8 cellular contexts compared by ENCODE assay signal in genomic region chr2:190881480-190882326, GRCh38. TPM values are rescaled to one million over a fixed set of nuclear protein-coding genes. Genes with fewer than 3 reads are reported as not detected.
DNase-seq lines count a peak whose midpoint lies in the region; ATAC-seq, FAIRE-seq and TF ChIP-seq lines count a peak whose summit lies in the region.

No MANE protein-coding gene starts in this region.

- H3K4me1 ChIP-seq in HAP-1: peaks cover 28% of the 10 kb centered on the region
- H3K4me1 ChIP-seq in pancreas: peaks cover 11 to 31% (median 20%) of the 10 kb centered on the region in 3 donors
- H3K4me1 ChIP-seq in tibial nerve: peaks cover 0 to 48% (median 12%) of the 10 kb centered on the region in 4 donors

- H3K27me3 ChIP-seq in HAP-1 (ENCODE audit: low read depth): no peaks in the 10 kb centered on the region
- no peaks in the 10 kb centered on the region for H3K27me3 ChIP-seq in MG63
- H3K27me3 ChIP-seq in pancreas: no peaks in the 10 kb centered on the region
- no peaks in the 10 kb centered on the region for H3K27me3 ChIP-seq in tibial nerve

- peaks cover 49% of the 10 kb centered on the region for H3K4me1 Mint-ChIP-seq in activated naive CD4-positive, alpha-beta T cell treated with anti-CD3 and anti-CD28 coated beads, Interleukin-2, amount 10 ng/mL, durations not matched to agents 7 days and 5 days

- intact Hi-C loops in pancreas (cut with DNase I): no loop called here

- H3K27ac Mint-ChIP-seq in activated naive CD4-positive, alpha-beta T cell treated with anti-CD3 and anti-CD28 coated beads, Interleukin-2, amount 10 ng/mL, durations not matched to agents 7 days and 5 days: peak overlapping the region; percentile 97

- DNase-seq in G401 (ENCODE audit: low spot score) (peak; percentile 61), HAP-1 (ENCODE audit: low spot score in 2 of 2) (peak; percentile 71 to 74), MG63 (peak; percentile 63), SK-MEL-5 (ENCODE audit: low read depth, low spot score) (peak; percentile 83), glomerular visceral epithelial cell (ENCODE audit: extremely low spot score) (peak; percentile 80), pancreas (peak; percentile 63 to 85 (median 72)), tibial nerve (ENCODE audit: low spot score in 2 of 2) (peak; percentile 40 to 67)
- peak; percentile 83 for DNase-seq in activated naive CD4-positive, alpha-beta T cell treated with anti-CD3 and anti-CD28 coated beads, Interleukin-2, amount 10 ng/mL, durations not matched to agents 7 days and 5 days

- in situ Hi-C loops in G401 (cut with HindIII; ENCODE audit: low sequenced_read_pairs): no loop called here
- in situ Hi-C loops in HAP-1 (cut with MboI; ENCODE audit: low sequenced_read_pairs): no loop called here
- in situ Hi-C loops in SK-MEL-5 (cut with HindIII; ENCODE audit: low pct_unique_long_range_greater_than_20kb, low sequenced_read_pairs): no loop called here

- peak in 1 of 2 donors; percentile 22 for TF ChIP-seq POLR2A in tibial nerve (IDR thresholded peaks at IDR 0.05)

- FAIRE-seq in pancreas (lab: Jason Lieb, UNC): no peak

- H3K36me3 ChIP-seq in HAP-1 (replicated peaks) (peaks cover 2% of the 10 kb centered on the region; the same call in 1 of the 2 replicates), MG63 (peaks cover 49% of the 10 kb centered on the region), pancreas (no peaks in the 10 kb centered on the region), tibial nerve (no peaks in the 10 kb centered on the region)

- peaks cover 26% of the 10 kb centered on the region for H3K36me3 Mint-ChIP-seq in activated naive CD4-positive, alpha-beta T cell treated with anti-CD3 and anti-CD28 coated beads, Interleukin-2, amount 10 ng/mL, durations not matched to agents 7 days and 5 days

- H3K27me3 Mint-ChIP-seq in activated naive CD4-positive, alpha-beta T cell treated with anti-CD3 and anti-CD28 coated beads, Interleukin-2, amount 10 ng/mL, durations not matched to agents 7 days and 5 days: peaks cover 3% of the 10 kb centered on the region

- H3K9me3 ChIP-seq in HAP-1: no peaks in the 10 kb centered on the region
- no peaks in the 10 kb centered on the region for H3K9me3 ChIP-seq in MG63
- peaks cover 0 to 3% (median 0%) of the 10 kb centered on the region in 4 donors for H3K9me3 ChIP-seq in pancreas
- H3K9me3 ChIP-seq in tibial nerve: no peaks in the 10 kb centered on the region

- CTCF ChIA-PET in activated naive CD4-positive, alpha-beta T cell treated with anti-CD3 and anti-CD28 coated beads, Interleukin-2, amount 10 ng/mL, durations not matched to agents 7 days and 5 days (lab: Charles Lee): interaction anchor here (2.1 kb wide), 1 partner anchor 31 kb away, joined by 10 read pairs; no protein-coding TSS in a partner anchor

- peak; percentile 32 to 51 (median 39) for ATAC-seq in pancreas

- no peaks in the 10 kb centered on the region for H3K9me3 Mint-ChIP-seq in activated naive CD4-positive, alpha-beta T cell treated with anti-CD3 and anti-CD28 coated beads, Interleukin-2, amount 10 ng/mL, durations not matched to agents 7 days and 5 days

- H3K27ac ChIP-seq in pancreas (peak overlapping the region; percentile 93 to 99 (median 98)), tibial nerve (peak overlapping the region; percentile 90 to 97 (median 94))

- WGBS in pancreas, 2 donors: 0% methylated on average over 39 to 56 of the region's 56 CpGs
- WGBS in tibial nerve, 2 donors: 0% methylated on average over 41 to 56 of the region's 56 CpGs

- TF ChIP-seq CTCF in pancreas (IDR thresholded peaks at IDR 0.05) (no peak), tibial nerve (IDR thresholded peaks at IDR 0.05) (no peak)

- H3K4me3 ChIP-seq in HAP-1 (peak overlapping the region; percentile 66), MG63 (peak overlapping the region; percentile 65), pancreas (peak overlapping the region; percentile 93 to 98 (median 93)), tibial nerve (peak overlapping the region; percentile 64 to 99 (median 91))

- TF ChIP-seq EP300 in tibial nerve (IDR thresholded peaks at IDR 0.05): peak in 1 of 2 donors; percentile 82

- H3K4me3 Mint-ChIP-seq in activated naive CD4-positive, alpha-beta T cell treated with anti-CD3 and anti-CD28 coated beads, Interleukin-2, amount 10 ng/mL, durations not matched to agents 7 days and 5 days: peak overlapping the region; percentile 83

RNA-seq across cellular contexts. Expression of gene GLS, which starts 1.1 kb away (rescaled TPM):
- total RNA-seq in G401 (2014; rRNA removed; shearing (Covaris generic)): 33.1 and 36.6 TPM in 2 replicates
- 118 and 149 TPM in 2 replicates for total RNA-seq in MG63 (2014; rRNA removed; shearing (Covaris generic); ENCODE audit: low replicate concordance)
- total RNA-seq in SK-MEL-5 (2014; rRNA removed; shearing (Covaris generic)): 116 and 117 TPM in 2 replicates
- polyA plus RNA-seq in SK-MEL-5 (2015; cell fraction: cytosol; rRNA removed): 55.7 and 71.8 TPM in 2 replicates
- polyA plus RNA-seq in SK-MEL-5 (2015; cell fraction: nucleus; rRNA removed): 216 and 226 TPM in 2 replicates
- 10 to 100 TPM; 30.4 to 84.4 (median 51.6) TPM for total RNA-seq in pancreas
- 10 to 100 TPM; 20.5 to 54.3 TPM for polyA plus RNA-seq in pancreas
- total RNA-seq in tibial nerve: 100 to 1,000 TPM; 106 to 164 (median 145) TPM

Comparison
In these comparisons a context has a peak if more than half of its experiments do, and no peak if none do; other contexts are left out.
1. Peak in every context shown above with its lines: DNase-seq, ATAC-seq, H3K4me3 ChIP-seq and H3K27ac ChIP-seq.